1 cellular context compared by ENCODE assay signal in genomic region chr1:10824821-10825540, GRCh38.
A peak's percentile ranks its signal among the peaks of the same experiment; 100 is the strongest.
TF ChIP-seq lines count a peak whose summit lies in the region.

No MANE protein-coding gene starts in this region.

TF ChIP-seq in HepG2, 621 proteins besides CTCF, POLR2A, EP300 and RAD21:
- TF ChIP-seq UBTF (CRISPR knock-in tag; IDR thresholded peaks at IDR 0.05) = no peak
- peak; percentile 67 for TF ChIP-seq ZNF629 (CRISPR knock-in tag; conservative IDR thresholded peaks at IDR 0.05)
